Comparison of ENCODE assay signal across 1 cellular context in the genomic region with DNA sequence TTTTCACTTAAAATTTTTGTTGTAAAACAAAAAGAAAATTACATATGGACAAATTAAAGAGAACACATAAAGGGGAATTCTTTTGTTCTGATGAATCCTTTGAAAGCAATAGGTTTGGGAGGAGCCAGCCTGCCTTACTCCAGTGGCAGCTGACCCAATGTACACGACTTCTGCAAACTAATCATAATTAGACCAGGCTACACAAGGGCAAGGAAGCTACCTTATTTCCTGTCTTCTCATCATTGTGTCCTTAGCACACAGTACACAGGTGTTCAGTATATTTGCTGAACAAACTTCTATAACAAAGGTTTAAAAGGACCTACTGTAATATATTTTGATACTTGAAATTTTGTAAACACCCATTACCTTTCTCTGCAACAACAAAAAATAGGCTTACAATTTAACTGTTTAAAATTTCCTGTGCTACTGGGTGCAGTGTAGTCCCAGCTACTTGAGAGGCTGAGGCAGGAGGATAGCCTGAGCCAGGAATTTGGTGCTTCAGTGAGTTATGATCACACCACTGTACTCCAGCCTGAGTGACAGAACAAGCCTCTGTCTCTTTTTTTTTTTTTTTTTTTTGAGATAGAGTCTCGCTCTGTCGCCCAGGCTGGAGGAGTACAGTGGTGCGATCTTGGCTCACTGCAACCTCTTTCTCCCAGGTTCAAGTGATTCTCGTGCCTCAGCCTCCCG.
TF ChIP-seq lines count a peak whose summit lies in the region.

No MANE protein-coding gene starts in this region.

TF ChIP-seq in HepG2, 621 proteins besides CTCF, POLR2A, EP300 and RAD21 (continued from another document and continues in another):
- TF ChIP-seq, protein P1, sequence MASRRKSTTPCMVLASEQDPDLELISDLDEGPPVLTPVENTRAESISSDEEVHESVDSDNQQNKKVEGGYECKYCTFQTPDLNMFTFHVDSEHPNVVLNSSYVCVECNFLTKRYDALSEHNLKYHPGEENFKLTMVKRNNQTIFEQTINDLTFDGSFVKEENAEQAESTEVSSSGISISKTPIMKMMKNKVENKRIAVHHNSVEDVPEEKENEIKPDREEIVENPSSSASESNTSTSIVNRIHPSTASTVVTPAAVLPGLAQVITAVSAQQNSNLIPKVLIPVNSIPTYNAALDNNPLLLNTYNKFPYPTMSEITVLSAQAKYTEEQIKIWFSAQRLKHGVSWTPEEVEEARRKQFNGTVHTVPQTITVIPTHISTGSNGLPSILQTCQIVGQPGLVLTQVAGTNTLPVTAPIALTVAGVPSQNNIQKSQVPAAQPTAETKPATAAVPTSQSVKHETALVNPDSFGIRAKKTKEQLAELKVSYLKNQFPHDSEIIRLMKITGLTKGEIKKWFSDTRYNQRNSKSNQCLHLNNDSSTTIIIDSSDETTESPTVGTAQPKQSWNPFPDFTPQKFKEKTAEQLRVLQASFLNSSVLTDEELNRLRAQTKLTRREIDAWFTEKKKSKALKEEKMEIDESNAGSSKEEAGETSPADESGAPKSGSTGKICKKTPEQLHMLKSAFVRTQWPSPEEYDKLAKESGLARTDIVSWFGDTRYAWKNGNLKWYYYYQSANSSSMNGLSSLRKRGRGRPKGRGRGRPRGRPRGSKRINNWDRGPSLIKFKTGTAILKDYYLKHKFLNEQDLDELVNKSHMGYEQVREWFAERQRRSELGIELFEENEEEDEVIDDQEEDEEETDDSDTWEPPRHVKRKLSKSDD (CRISPR knock-in tag; IDR thresholded peaks at IDR 0.05; ENCODE audit: low read depth), result no peak
- TF ChIP-seq, protein P2, sequence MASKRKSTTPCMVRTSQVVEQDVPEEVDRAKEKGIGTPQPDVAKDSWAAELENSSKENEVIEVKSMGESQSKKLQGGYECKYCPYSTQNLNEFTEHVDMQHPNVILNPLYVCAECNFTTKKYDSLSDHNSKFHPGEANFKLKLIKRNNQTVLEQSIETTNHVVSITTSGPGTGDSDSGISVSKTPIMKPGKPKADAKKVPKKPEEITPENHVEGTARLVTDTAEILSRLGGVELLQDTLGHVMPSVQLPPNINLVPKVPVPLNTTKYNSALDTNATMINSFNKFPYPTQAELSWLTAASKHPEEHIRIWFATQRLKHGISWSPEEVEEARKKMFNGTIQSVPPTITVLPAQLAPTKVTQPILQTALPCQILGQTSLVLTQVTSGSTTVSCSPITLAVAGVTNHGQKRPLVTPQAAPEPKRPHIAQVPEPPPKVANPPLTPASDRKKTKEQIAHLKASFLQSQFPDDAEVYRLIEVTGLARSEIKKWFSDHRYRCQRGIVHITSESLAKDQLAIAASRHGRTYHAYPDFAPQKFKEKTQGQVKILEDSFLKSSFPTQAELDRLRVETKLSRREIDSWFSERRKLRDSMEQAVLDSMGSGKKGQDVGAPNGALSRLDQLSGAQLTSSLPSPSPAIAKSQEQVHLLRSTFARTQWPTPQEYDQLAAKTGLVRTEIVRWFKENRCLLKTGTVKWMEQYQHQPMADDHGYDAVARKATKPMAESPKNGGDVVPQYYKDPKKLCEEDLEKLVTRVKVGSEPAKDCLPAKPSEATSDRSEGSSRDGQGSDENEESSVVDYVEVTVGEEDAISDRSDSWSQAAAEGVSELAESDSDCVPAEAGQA (IDR thresholded peaks at IDR 0.05; ENCODE audit: low read depth), result no peak
- TF ChIP-seq, protein P2 (CRISPR knock-in tag; IDR thresholded peaks at IDR 0.05; ENCODE audit: borderline replicate concordance), result no peak
- TF ChIP-seq MAFK (conservative IDR thresholded peaks at IDR 0.05 in 1 of 2, IDR thresholded peaks at IDR 0.05 in 1 of 2; ENCODE audit: low read length in 2 of 2) (peak; percentile 25 to 34; a peak in 1 of 4 replicates), ZNF343 (CRISPR knock-in tag; IDR thresholded peaks at IDR 0.05) (no peak), ZNF24 (IDR thresholded peaks at IDR 0.05) (no peak), ZNF709 (CRISPR knock-in tag; IDR thresholded peaks at IDR 0.05) (no peak), HNRNPUL1 (IDR thresholded peaks at IDR 0.05; ENCODE audit: low read depth, low read length) (no peak), ZSCAN9 (CRISPR knock-in tag; IDR thresholded peaks at IDR 0.05; ENCODE audit: borderline replicate concordance) (no peak), HIVEP1 (CRISPR knock-in tag; IDR thresholded peaks at IDR 0.05) (no peak), ZNF296 (CRISPR knock-in tag; conservative IDR thresholded peaks at IDR 0.05) (no peak), NR1H2 (CRISPR knock-in tag; IDR thresholded peaks at IDR 0.05; ENCODE audit: borderline replicate concordance, low read depth) (no peak), ZNF607 (CRISPR knock-in tag; IDR thresholded peaks at IDR 0.05; ENCODE audit: borderline replicate concordance) (no peak), ZBTB21 (CRISPR knock-in tag; IDR thresholded peaks at IDR 0.05) (no peak), ZNF652 (CRISPR knock-in tag; IDR thresholded peaks at IDR 0.05; ENCODE audit: borderline replicate concordance, low read depth) (0 out of 2 replicates have a peak, but pooled peaks have one; percentile 24), KDM6A (CRISPR knock-in tag; IDR thresholded peaks at IDR 0.05; ENCODE audit: low read depth) (no peak), GZF1 (CRISPR knock-in tag; IDR thresholded peaks at IDR 0.05) (no peak), ZNF274 (CRISPR knock-in tag; IDR thresholded peaks at IDR 0.05) (no peak), NFIB (CRISPR knock-in tag; IDR thresholded peaks at IDR 0.05; ENCODE audit: borderline replicate concordance) (no peak), GLI4 (CRISPR knock-in tag; IDR thresholded peaks at IDR 0.05; ENCODE audit: borderline replicate concordance) (no peak), PAWR (CRISPR knock-in tag; IDR thresholded peaks at IDR 0.05; ENCODE audit: borderline replicate concordance) (no peak), PPARG (CRISPR knock-in tag; conservative IDR thresholded peaks at IDR 0.05) (0 out of 2 replicates have a peak, but pooled peaks have one; percentile 9), MEIS2 (CRISPR knock-in tag; IDR thresholded peaks at IDR 0.05) (no peak)
- TF ChIP-seq, protein P3, sequence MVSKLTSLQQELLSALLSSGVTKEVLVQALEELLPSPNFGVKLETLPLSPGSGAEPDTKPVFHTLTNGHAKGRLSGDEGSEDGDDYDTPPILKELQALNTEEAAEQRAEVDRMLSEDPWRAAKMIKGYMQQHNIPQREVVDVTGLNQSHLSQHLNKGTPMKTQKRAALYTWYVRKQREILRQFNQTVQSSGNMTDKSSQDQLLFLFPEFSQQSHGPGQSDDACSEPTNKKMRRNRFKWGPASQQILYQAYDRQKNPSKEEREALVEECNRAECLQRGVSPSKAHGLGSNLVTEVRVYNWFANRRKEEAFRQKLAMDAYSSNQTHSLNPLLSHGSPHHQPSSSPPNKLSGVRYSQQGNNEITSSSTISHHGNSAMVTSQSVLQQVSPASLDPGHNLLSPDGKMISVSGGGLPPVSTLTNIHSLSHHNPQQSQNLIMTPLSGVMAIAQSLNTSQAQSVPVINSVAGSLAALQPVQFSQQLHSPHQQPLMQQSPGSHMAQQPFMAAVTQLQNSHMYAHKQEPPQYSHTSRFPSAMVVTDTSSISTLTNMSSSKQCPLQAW (CRISPR knock-in tag; IDR thresholded peaks at IDR 0.05), result no peak
- TF ChIP-seq, protein P4, sequence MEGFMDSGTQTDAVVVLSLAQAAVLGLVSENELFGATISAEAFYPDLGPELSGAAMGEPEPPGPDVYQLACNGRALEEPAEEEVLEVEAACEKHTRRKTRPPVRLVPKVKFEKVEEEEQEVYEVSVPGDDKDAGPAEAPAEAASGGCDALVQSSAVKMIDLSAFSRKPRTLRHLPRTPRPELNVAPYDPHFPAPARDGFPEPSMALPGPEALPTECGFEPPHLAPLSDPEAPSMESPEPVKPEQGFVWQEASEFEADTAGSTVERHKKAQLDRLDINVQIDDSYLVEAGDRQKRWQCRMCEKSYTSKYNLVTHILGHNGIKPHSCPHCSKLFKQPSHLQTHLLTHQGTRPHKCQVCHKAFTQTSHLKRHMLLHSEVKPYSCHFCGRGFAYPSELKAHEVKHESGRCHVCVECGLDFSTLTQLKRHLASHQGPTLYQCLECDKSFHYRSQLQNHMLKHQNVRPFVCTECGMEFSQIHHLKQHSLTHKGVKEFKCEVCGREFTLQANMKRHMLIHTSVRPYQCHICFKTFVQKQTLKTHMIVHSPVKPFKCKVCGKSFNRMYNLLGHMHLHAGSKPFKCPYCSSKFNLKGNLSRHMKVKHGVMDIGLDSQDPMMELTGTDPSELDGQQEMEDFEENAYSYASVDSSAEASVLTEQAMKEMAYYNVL (CRISPR knock-in tag; IDR thresholded peaks at IDR 0.05; ENCODE audit: borderline replicate concordance), result no peak
- TF ChIP-seq, protein P5, sequence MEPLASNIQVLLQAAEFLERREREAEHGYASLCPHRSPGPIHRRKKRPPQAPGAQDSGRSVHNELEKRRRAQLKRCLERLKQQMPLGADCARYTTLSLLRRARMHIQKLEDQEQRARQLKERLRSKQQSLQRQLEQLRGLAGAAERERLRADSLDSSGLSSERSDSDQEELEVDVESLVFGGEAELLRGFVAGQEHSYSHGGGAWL (CRISPR knock-in tag; IDR thresholded peaks at IDR 0.05), result no peak
- TF ChIP-seq, protein P6, sequence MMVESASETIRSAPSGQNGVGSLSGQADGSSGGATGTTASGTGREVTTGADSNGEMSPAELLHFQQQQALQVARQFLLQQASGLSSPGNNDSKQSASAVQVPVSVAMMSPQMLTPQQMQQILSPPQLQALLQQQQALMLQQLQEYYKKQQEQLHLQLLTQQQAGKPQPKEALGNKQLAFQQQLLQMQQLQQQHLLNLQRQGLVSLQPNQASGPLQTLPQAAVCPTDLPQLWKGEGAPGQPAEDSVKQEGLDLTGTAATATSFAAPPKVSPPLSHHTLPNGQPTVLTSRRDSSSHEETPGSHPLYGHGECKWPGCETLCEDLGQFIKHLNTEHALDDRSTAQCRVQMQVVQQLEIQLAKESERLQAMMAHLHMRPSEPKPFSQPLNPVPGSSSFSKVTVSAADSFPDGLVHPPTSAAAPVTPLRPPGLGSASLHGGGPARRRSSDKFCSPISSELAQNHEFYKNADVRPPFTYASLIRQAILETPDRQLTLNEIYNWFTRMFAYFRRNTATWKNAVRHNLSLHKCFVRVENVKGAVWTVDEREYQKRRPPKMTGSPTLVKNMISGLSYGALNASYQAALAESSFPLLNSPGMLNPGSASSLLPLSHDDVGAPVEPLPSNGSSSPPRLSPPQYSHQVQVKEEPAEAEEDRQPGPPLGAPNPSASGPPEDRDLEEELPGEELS (CRISPR knock-in tag; IDR thresholded peaks at IDR 0.05), result peak; percentile 63
- TF ChIP-seq, protein P7, sequence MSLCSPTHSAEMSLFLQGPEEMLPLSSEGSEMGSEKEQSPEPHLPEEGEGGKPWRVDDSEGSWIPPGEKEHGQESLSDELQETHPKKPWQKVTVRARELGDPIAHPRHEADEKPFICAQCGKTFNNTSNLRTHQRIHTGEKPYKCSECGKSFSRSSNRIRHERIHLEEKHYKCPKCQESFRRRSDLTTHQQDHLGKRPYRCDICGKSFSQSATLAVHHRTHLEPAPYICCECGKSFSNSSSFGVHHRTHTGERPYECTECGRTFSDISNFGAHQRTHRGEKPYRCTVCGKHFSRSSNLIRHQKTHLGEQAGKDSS (CRISPR knock-in tag; IDR thresholded peaks at IDR 0.05; ENCODE audit: borderline replicate concordance, low read depth), result no peak
- TF ChIP-seq, protein P8, sequence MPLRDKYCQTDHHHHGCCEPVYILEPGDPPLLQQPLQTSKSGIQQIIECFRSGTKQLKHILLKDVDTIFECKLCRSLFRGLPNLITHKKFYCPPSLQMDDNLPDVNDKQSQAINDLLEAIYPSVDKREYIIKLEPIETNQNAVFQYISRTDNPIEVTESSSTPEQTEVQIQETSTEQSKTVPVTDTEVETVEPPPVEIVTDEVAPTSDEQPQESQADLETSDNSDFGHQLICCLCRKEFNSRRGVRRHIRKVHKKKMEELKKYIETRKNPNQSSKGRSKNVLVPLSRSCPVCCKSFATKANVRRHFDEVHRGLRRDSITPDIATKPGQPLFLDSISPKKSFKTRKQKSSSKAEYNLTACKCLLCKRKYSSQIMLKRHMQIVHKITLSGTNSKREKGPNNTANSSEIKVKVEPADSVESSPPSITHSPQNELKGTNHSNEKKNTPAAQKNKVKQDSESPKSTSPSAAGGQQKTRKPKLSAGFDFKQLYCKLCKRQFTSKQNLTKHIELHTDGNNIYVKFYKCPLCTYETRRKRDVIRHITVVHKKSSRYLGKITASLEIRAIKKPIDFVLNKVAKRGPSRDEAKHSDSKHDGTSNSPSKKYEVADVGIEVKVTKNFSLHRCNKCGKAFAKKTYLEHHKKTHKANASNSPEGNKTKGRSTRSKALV (CRISPR knock-in tag; IDR thresholded peaks at IDR 0.05), result no peak
- TF ChIP-seq, protein P9, sequence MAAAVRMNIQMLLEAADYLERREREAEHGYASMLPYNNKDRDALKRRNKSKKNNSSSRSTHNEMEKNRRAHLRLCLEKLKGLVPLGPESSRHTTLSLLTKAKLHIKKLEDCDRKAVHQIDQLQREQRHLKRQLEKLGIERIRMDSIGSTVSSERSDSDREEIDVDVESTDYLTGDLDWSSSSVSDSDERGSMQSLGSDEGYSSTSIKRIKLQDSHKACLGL (CRISPR knock-in tag; IDR thresholded peaks at IDR 0.05), result no peak
- TF ChIP-seq, protein P10, sequence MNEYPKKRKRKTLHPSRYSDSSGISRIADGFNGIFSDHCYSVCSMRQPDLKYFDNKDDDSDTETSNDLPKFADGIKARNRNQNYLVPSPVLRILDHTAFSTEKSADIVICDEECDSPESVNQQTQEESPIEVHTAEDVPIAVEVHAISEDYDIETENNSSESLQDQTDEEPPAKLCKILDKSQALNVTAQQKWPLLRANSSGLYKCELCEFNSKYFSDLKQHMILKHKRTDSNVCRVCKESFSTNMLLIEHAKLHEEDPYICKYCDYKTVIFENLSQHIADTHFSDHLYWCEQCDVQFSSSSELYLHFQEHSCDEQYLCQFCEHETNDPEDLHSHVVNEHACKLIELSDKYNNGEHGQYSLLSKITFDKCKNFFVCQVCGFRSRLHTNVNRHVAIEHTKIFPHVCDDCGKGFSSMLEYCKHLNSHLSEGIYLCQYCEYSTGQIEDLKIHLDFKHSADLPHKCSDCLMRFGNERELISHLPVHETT (CRISPR knock-in tag; conservative IDR thresholded peaks at IDR 0.05), result no peak
- TF ChIP-seq, protein P11, sequence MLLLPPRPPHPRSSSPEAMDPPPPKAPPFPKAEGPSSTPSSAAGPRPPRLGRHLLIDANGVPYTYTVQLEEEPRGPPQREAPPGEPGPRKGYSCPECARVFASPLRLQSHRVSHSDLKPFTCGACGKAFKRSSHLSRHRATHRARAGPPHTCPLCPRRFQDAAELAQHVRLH (CRISPR knock-in tag; IDR thresholded peaks at IDR 0.05; ENCODE audit: borderline replicate concordance, low read depth), result no peak
